Comparison of ENCODE assay signal across 8 cellular contexts in genomic region chr6:3227363-3228045, GRCh38. TPM values are rescaled to one million over a fixed set of nuclear protein-coding genes. Genes with fewer than 3 reads are reported as not detected.
DNase-seq lines count a peak whose midpoint lies in the region; ATAC-seq, FAIRE-seq and TF ChIP-seq lines count a peak whose summit lies in the region.

Gene TUBB2B (minus strand): TSS chr6:3227653. CDS start chr6:3227543, 110 bp downstream.

- no peak for TF ChIP-seq CTCF in AG04449 (IDR thresholded peaks at IDR 0.05; ENCODE audit: insufficient read depth, low read length, missing control alignments)
- TF ChIP-seq CTCF in cardiac fibroblast (IDR thresholded peaks at IDR 0.05; ENCODE audit: low read depth, low read length), result no peak
- no peak for TF ChIP-seq CTCF in HepG2 (CRISPR knock-in tag; IDR thresholded peaks at IDR 0.05)
- no peak for TF ChIP-seq CTCF in suprapubic skin (IDR thresholded peaks at IDR 0.05)

- no peak within 1 kb of the TSS for H3K27ac ChIP-seq in HepG2 (ENCODE audit: extremely low read length, insufficient read depth, low read length)
- H3K27ac ChIP-seq in suprapubic skin, result no peak within 1 kb of the TSS

- peaks cover 6% of the 10 kb centered on the region; the same call in 1 of the 2 replicates for H4K20me1 ChIP-seq in HepG2 (ENCODE audit: insufficient read depth, low read length)

- peak; percentile 32 for ATAC-seq in HepG2

- H3K4me1 ChIP-seq in HepG2 (ENCODE audit: insufficient read depth, low read length), result peaks cover 54% of the 10 kb centered on the region
- H3K4me1 ChIP-seq in suprapubic skin, result peaks cover 57% of the 10 kb centered on the region

- H2AFZ ChIP-seq in HepG2 (ENCODE audit: low read length), result no peak within 1 kb of the TSS

- BruUV-seq in HepG2 (replicated peaks; lab: Mats Ljungman, UMichigan), result no TSS peak

- TF ChIP-seq EP300 in HepG2 (IDR thresholded peaks at IDR 0.05; ENCODE audit: low read depth in 2 of 2, low read length in 2 of 2) (no peak), HepG2 (CRISPR knock-in tag; IDR thresholded peaks at IDR 0.05; ENCODE audit: borderline replicate concordance) (no peak), suprapubic skin (IDR thresholded peaks at IDR 0.05) (no peak)

- in situ Hi-C loops in HepG2 (cut with HindIII; ENCODE audit: extremely low pct_ligation_motif_present, low pct_unique_long_range_greater_than_20kb) (no loop called here), KBM-7 (cut with MboI; ENCODE audit: low pct_unique_long_range_greater_than_20kb, low sequenced_read_pairs) (no loop called here)

- peak within 1 kb of the TSS; percentile 62; the same call in 1 of the 2 replicates for H3K9ac ChIP-seq in HepG2 (ENCODE audit: insufficient read depth, low read depth, low read length)

- H3K4me2 ChIP-seq in HepG2 (ENCODE audit: low read depth, low read length), result peak within 1 kb of the TSS; percentile 87

- no peak for FAIRE-seq in HepG2 (lab: Jason Lieb, UNC)

- POLR2A ChIA-PET in AG04449 (lab: Yijun Ruan, JAX), result no interaction called here
- POLR2A ChIA-PET in HepG2 (lab: Yijun Ruan, JAX), result interaction anchor here (1.0 to 1.3 kb wide), 2 partner anchors 20 to 24 kb away, joined by 3 to 5 read pairs; no protein-coding TSS in a partner anchor

- H3K36me3 ChIP-seq in HepG2 (replicated peaks in 1 of 2; ENCODE audit: control insufficient read depth in 1 of 2, insufficient read depth in 2 of 2, low read length in 2 of 2) (no peaks in the 10 kb centered on the region), suprapubic skin (no peaks in the 10 kb centered on the region)

- H3K9me3 ChIP-seq in HepG2 (ENCODE audit: low read length) (no peaks in the 10 kb centered on the region), suprapubic skin (no peaks in the 10 kb centered on the region)

- TF ChIP-seq POLR2A in GM19099 (IDR thresholded peaks at IDR 0.05; ENCODE audit: extremely low read depth, insufficient read length, low read depth), result peak; percentile 87
- peak in 1 of 2 experiments; percentile 60; a peak in 2 of 4 replicates for TF ChIP-seq POLR2A in HepG2 (IDR thresholded peaks at IDR 0.05; ENCODE audit: insufficient read depth in 1 of 2, low read depth in 2 of 2, low read length in 2 of 2)
- TF ChIP-seq POLR2A in suprapubic skin (IDR thresholded peaks at IDR 0.05), result no peak

- 5% methylated on average over 36 of the region's 66 CpGs for WGBS in HepG2 (ENCODE audit: low lambda C conversion rate)
- WGBS in suprapubic skin, result 1% methylated on average over 42 of the region's 66 CpGs

- no peaks in the 10 kb centered on the region for H3K79me2 ChIP-seq in HepG2 (ENCODE audit: insufficient read depth, low read length)

- DNase-seq in AG04449 (ENCODE audit: low read depth, low spot score), result no peak
- peak; percentile 80 to 92 for DNase-seq in NCI-H524 (lab: John Stamatoyannopoulos, UW)
- peak in 1 of 2 donors; percentile 11 for DNase-seq in cardiac fibroblast (ENCODE audit: low read depth in 2 of 2)
- DNase-seq in HepG2 (ENCODE audit: low spot score), result no peak
- no peak for DNase-seq in suprapubic skin (ENCODE audit: low spot score in 2 of 2)
- no peak for DNase-seq in HT-29 (ENCODE audit: low spot score)
- DNase-seq in KBM-7, result no peak

- H3K27me3 ChIP-seq in HepG2 (ENCODE audit: control insufficient read depth in 1 of 2, insufficient read depth in 2 of 2, low read length in 2 of 2) (peaks cover 27 to 66% of the 10 kb centered on the region in 2 experiments), suprapubic skin (peaks cover 60% of the 10 kb centered on the region)

- intact Hi-C loops in HepG2 (cut with micrococcal nuclease; ENCODE audit: unreplicated experiment), result no loop called here

- TF ChIP-seq RAD21 in HepG2 (CRISPR knock-in tag; IDR thresholded peaks at IDR 0.05), result no peak

- H3K4me3 ChIP-seq in AG04449 (ENCODE audit: low read depth, low read length), result peak within 1 kb of the TSS; percentile 52
- H3K4me3 ChIP-seq in cardiac fibroblast (replicated peaks in 1 of 2; ENCODE audit: low read depth in 2 of 2, low read length in 2 of 2), result peak within 1 kb of the TSS; percentile 32 to 46
- H3K4me3 ChIP-seq in HepG2 (replicated peaks in 1 of 3; ENCODE audit: insufficient read depth in 1 of 3, low read depth in 2 of 3, low read length in 3 of 3), result peak within 1 kb of the TSS; percentile 40 to 79 (median 60)
- H3K4me3 ChIP-seq in suprapubic skin, result peak within 1 kb of the TSS; percentile 48

- CTCF ChIA-PET in AG04449 (lab: Yijun Ruan, JAX), result interaction anchor here (1.0 kb wide), 1 partner anchor 24 kb away, joined by 3 read pairs; no protein-coding TSS in a partner anchor
- CTCF ChIA-PET in HepG2 (lab: Yijun Ruan, JAX; ENCODE audit: low intra/inter-chr PET ratio, low total read pairs), result no interaction called here

TF ChIP-seq in HepG2, 621 proteins besides CTCF, POLR2A, EP300 and RAD21 (continues in another document):
- 0 out of 2 replicates have a peak, but pooled peaks have one; percentile 28 for TF ChIP-seq ZSCAN31 (CRISPR knock-in tag; IDR thresholded peaks at IDR 0.05; ENCODE audit: low read depth)
- TF ChIP-seq GATAD2A (CRISPR knock-in tag; IDR thresholded peaks at IDR 0.05), result no peak
- no peak for TF ChIP-seq ZNF558 (CRISPR knock-in tag; IDR thresholded peaks at IDR 0.05; ENCODE audit: borderline replicate concordance)
- TF ChIP-seq ISX (CRISPR knock-in tag; conservative IDR thresholded peaks at IDR 0.05), result no peak
- no peak for TF ChIP-seq NR2F1 (CRISPR knock-in tag; IDR thresholded peaks at IDR 0.05)
- 0 out of 2 replicates have a peak, but pooled peaks have one; percentile 18 for TF ChIP-seq ETV5 (CRISPR knock-in tag; IDR thresholded peaks at IDR 0.05; ENCODE audit: borderline replicate concordance)
- no peak for TF ChIP-seq ZFP41 (CRISPR knock-in tag; IDR thresholded peaks at IDR 0.05; ENCODE audit: borderline replicate concordance)
- TF ChIP-seq KMT2B (CRISPR knock-in tag; IDR thresholded peaks at IDR 0.05), result no peak
- peak; percentile 23 for TF ChIP-seq AGO1 (IDR thresholded peaks at IDR 0.05; ENCODE audit: low read depth, low read length, poor library complexity, severe bottlenecking)
- no peak for TF ChIP-seq ZNF367 (CRISPR knock-in tag; IDR thresholded peaks at IDR 0.05; ENCODE audit: borderline replicate concordance)
- TF ChIP-seq PAX8 (CRISPR knock-in tag; IDR thresholded peaks at IDR 0.05; ENCODE audit: borderline replicate concordance), result no peak
- TF ChIP-seq POLR2G (IDR thresholded peaks at IDR 0.05; ENCODE audit: low read depth, low read length), result peak; percentile 81
- no peak for TF ChIP-seq ZNF460 (CRISPR knock-in tag; IDR thresholded peaks at IDR 0.05; ENCODE audit: borderline replicate concordance)
- TF ChIP-seq REXO4 (CRISPR knock-in tag; IDR thresholded peaks at IDR 0.05; ENCODE audit: borderline replicate concordance), result no peak; the same call in 1 of the 2 replicates
- no peak for TF ChIP-seq EED (CRISPR knock-in tag; IDR thresholded peaks at IDR 0.05)
- no peak for TF ChIP-seq E2F5 (CRISPR knock-in tag; conservative IDR thresholded peaks at IDR 0.05)
- no peak for TF ChIP-seq EHMT2 (IDR thresholded peaks at IDR 0.05; ENCODE audit: borderline replicate concordance, low read depth, low read length)
- peak; percentile 6; the same call in 1 of the 2 replicates for TF ChIP-seq KDM2A (CRISPR knock-in tag; IDR thresholded peaks at IDR 0.05; ENCODE audit: borderline replicate concordance, low read depth)
- TF ChIP-seq ZNF205 (CRISPR knock-in tag; IDR thresholded peaks at IDR 0.05), result no peak

RNA-seq across cellular contexts. Expression of gene TUBB2B, which starts in this region (rescaled TPM):
- total RNA-seq in HepG2 (2016; rRNA removed; fragmentation: Illumina TruSeq; extraction: Trizol) (9.3 and 10.3 TPM in 2 replicates), suprapubic skin (10 to 100 TPM in 3 of 4 donors, 1 to 10 TPM in 1; 9.2 to 19.3 (median 13.2) TPM)
- total RNA-seq in HepG2 (2016; cell fraction: cytosol; rRNA removed; fragmentation: Illumina TruSeq; extraction: Trizol; ENCODE audit: low read depth), result 4.4 and 4.7 TPM in 2 replicates
- total RNA-seq in HepG2 (2016; cell fraction: insoluble cytoplasmic fraction; rRNA removed; fragmentation: Illumina TruSeq; extraction: Trizol), result 7.4 and 10.0 TPM in 2 replicates
- total RNA-seq in HepG2 (2016; cell fraction: membrane; rRNA removed; fragmentation: Illumina TruSeq; extraction: Trizol), result 7.0 TPM in 2 replicates
- total RNA-seq in HepG2 (2016; cell fraction: nucleus; rRNA removed; fragmentation: Illumina TruSeq; extraction: Trizol), result 4.2 TPM in 2 replicates
- polyA plus RNA-seq in HepG2 (2011; rRNA removed), result 23.6 and 39.5 TPM in 2 replicates
- polyA plus RNA-seq in HepG2 (2011; cell fraction: cytosol; rRNA removed), result 33.6 and 35.1 TPM in 2 replicates
- polyA plus RNA-seq in HepG2 (2011; cell fraction: nucleus; rRNA removed), result 20.7 and 31.9 TPM in 2 replicates
- polyA plus RNA-seq in HepG2 (2012), result 18.7 and 50.4 TPM in 2 replicates
- polyA plus RNA-seq in HepG2 (2016; cell fraction: cytosol; fragmentation: Illumina TruSeq; extraction: Trizol; ENCODE audit: low read depth), result 3.0 and 3.6 TPM in 2 replicates
- polyA plus RNA-seq in HepG2 (2016; cell fraction: insoluble cytoplasmic fraction; fragmentation: Illumina TruSeq; extraction: Trizol; ENCODE audit: low read depth), result 8.6 and 11.7 TPM in 2 replicates
- 4.9 and 7.1 TPM in 2 replicates for polyA plus RNA-seq in HepG2 (2016; cell fraction: membrane; fragmentation: Illumina TruSeq; extraction: Trizol; ENCODE audit: low read depth)
- polyA plus RNA-seq in HepG2 (2016; cell fraction: nucleus; fragmentation: Illumina TruSeq; extraction: Trizol; ENCODE audit: insufficient read depth, low read depth), result 6.5 and 6.8 TPM in 2 replicates
- polyA minus RNA-seq in HepG2 (2011; rRNA and poly(A)+ RNA removed; ENCODE audit: low replicate concordance), result 39.5 TPM in 1 of 2 replicates, not detected in the other
- polyA minus RNA-seq in HepG2 (2011; cell fraction: cytosol; rRNA and poly(A)+ RNA removed), result 20.2 and 27.6 TPM in 2 replicates
- polyA minus RNA-seq in HepG2 (2011; cell fraction: nucleus; rRNA and poly(A)+ RNA removed), result 4.5 and 11.2 TPM in 2 replicates
- 1.7 and 2.5 TPM in 2 replicates for total RNA-seq in HT-29 (2014; rRNA removed; shearing (Covaris generic))

Comparison
In these comparisons a context has a peak if more than half of its experiments do, and no peak if none do; other contexts are left out.
1. DNase-seq: peak in NCI-H524 (2 of 2); none in AG04449 (single experiment), HepG2 (single experiment), suprapubic skin (0 of 2), HT-29 (single experiment) and KBM-7 (single experiment).
2. Peak in every context shown above with its lines, with median percentiles within 50 percentile points of each other: H3K4me3 ChIP-seq.